25 cellular contexts compared by ENCODE assay signal in genomic region chr2:41972179-41972578, GRCh38.
"Had no signal": no experiment of that assay in that cellular context is flagged by ENCODE, and none has a peak within 500 bp of the region (broad histone marks: within the 10 kb centered on the region; RNA-seq: fewer than 3 reads in every experiment).

No MANE protein-coding gene starts in this region.

- H3K9me3 ChIP-seq: MG63 had no signal

- H3K4me3 Mint-ChIP-seq: activated B cell treated with CpG ODN at 0.5 μM for 24 hours; activated CD4-positive, alpha-beta T cell treated with anti-CD3 and anti-CD28 coated beads, Interleukin-2, amount 10 ng/mL, durations not matched to agents 24 days and 14 days; activated CD8-positive, alpha-beta memory T cell treated with anti-CD3 and anti-CD28 coated beads, Interleukin-2, amount 10 ng/mL, durations not matched to agents 7 days and 5 days; activated naive CD8-positive, alpha-beta T cell; activated T-cell treated with anti-CD3 and anti-CD28 coated beads, Interleukin-2, amount 50 U/mL, for 24 hours; activated T-helper 1 cell treated with anti-CD3 and anti-CD28 coated beads, Interleukin-12 subunit alpha, Interleukin-12 subunit beta, Interleukin-2, Interleukin-4 antibody, amounts not matched to agents 30 ng/mL and 10 ng/mL and 1 ng/mL, durations not matched to agents 14 hours and 24 hours and 36 hours; T-cell had no signal

- H3K27ac Mint-ChIP-seq: activated B cell treated with CpG ODN at 0.5 μM for 24 hours; activated CD4-positive, alpha-beta T cell treated with anti-CD3 and anti-CD28 coated beads, Interleukin-2, amount 10 ng/mL, durations not matched to agents 24 days and 14 days; activated CD8-positive, alpha-beta memory T cell treated with anti-CD3 and anti-CD28 coated beads, Interleukin-2, amount 10 ng/mL, durations not matched to agents 7 days and 5 days; activated naive CD8-positive, alpha-beta T cell; activated T-cell treated with anti-CD3 and anti-CD28 coated beads, Interleukin-2, amount 50 U/mL, for 24 hours; activated T-helper 1 cell treated with anti-CD3 and anti-CD28 coated beads, Interleukin-12 subunit alpha, Interleukin-12 subunit beta, Interleukin-2, Interleukin-4 antibody, amounts not matched to agents 30 ng/mL and 10 ng/mL and 1 ng/mL, durations not matched to agents 14 hours and 24 hours and 36 hours; T-cell had no signal

- ATAC-seq: activated CD8-positive, alpha-beta memory T cell treated with anti-CD3 and anti-CD28 coated beads, Interleukin-2, amount 10 ng/mL, durations not matched to agents 7 days and 5 days; Panc1; Right ventricle myocardium inferior; T-cell had no signal

- H3K27ac ChIP-seq: SK-N-MC had no signal

- H3K4me3 ChIP-seq: MG63, SK-N-MC had no signal

- H3K9me3 Mint-ChIP-seq: activated B cell treated with CpG ODN at 0.5 μM for 24 hours; activated CD4-positive, alpha-beta T cell treated with anti-CD3 and anti-CD28 coated beads, Interleukin-2, amount 10 ng/mL, durations not matched to agents 24 days and 14 days; activated T-cell treated with anti-CD3 and anti-CD28 coated beads, Interleukin-2, amount 50 U/mL, for 24 hours; activated T-helper 1 cell treated with anti-CD3 and anti-CD28 coated beads, Interleukin-12 subunit alpha, Interleukin-12 subunit beta, Interleukin-2, Interleukin-4 antibody, amounts not matched to agents 30 ng/mL and 10 ng/mL and 1 ng/mL, durations not matched to agents 14 hours and 24 hours and 36 hours; T-cell had no signal

- H3K4me1 Mint-ChIP-seq: activated B cell treated with CpG ODN at 0.5 μM for 24 hours; activated CD4-positive, alpha-beta T cell treated with anti-CD3 and anti-CD28 coated beads, Interleukin-2, amount 10 ng/mL, durations not matched to agents 24 days and 14 days; activated CD8-positive, alpha-beta memory T cell treated with anti-CD3 and anti-CD28 coated beads, Interleukin-2, amount 10 ng/mL, durations not matched to agents 7 days and 5 days; T-cell had no signal

- DNase-seq: activated B cell treated with CpG ODN at 0.5 μM for 24 hours; activated CD4-positive, alpha-beta T cell treated with anti-CD3 and anti-CD28 coated beads for 1 hour; activated CD4-positive, alpha-beta T cell treated with anti-CD3 and anti-CD28 coated beads, Interleukin-2, amount 10 ng/mL, durations not matched to agents 24 days and 14 days; activated CD4-positive, alpha-beta T cell treated with anti-CD3 and anti-CD28 coated beads, Interleukin-2, amount 50 U/mL, for 48 hours; activated CD8-positive, alpha-beta memory T cell treated with anti-CD3 and anti-CD28 coated beads, Interleukin-2, amount 10 ng/mL, durations not matched to agents 7 days and 5 days; activated effector memory CD4-positive, alpha-beta T cell treated with Interleukin-2 at 50 U/mL for 16 hours; activated naive CD4-positive, alpha-beta T cell; activated T-cell treated with anti-CD3 and anti-CD28 coated beads, Interleukin-2, amount 50 U/mL, for 24 hours; cerebellar nuclear complex; MG63; NCI-H1092 treated with DMSO at 0.1 percent for 48 hours; NCI-H1417 treated with DMSO at 0.1 percent for 48 hours; NCI-H187 treated with DMSO at 0.1 percent for 48 hours; NCI-H2081 treated with DMSO at 0.1 percent for 48 hours; NCI-H446; NCI-H524; RPMI8226; T-cell; T-helper 2 cell; T1000 had no signal

- H3K36me3 ChIP-seq: MG63 had no signal

- H3K36me3 Mint-ChIP-seq: activated CD8-positive, alpha-beta memory T cell treated with anti-CD3 and anti-CD28 coated beads, Interleukin-2, amount 10 ng/mL, durations not matched to agents 7 days and 5 days; activated naive CD8-positive, alpha-beta T cell; T-cell had no signal

- H3K27me3 Mint-ChIP-seq: activated CD4-positive, alpha-beta T cell treated with anti-CD3 and anti-CD28 coated beads, Interleukin-2, amount 10 ng/mL, durations not matched to agents 24 days and 14 days; activated CD8-positive, alpha-beta memory T cell treated with anti-CD3 and anti-CD28 coated beads, Interleukin-2, amount 10 ng/mL, durations not matched to agents 7 days and 5 days had no signal

- H3K27me3 ChIP-seq: MG63 had no signal
